19 cellular contexts compared by ENCODE assay signal in genomic region chr11:35964846-35965245, GRCh38. TPM values are rescaled to one million over a fixed set of nuclear protein-coding genes. Genes with fewer than 3 reads are reported as not detected.
A peak's percentile ranks its signal among the peaks of the same experiment; 100 is the strongest.
DNase-seq lines count a peak whose midpoint lies in the region; ATAC-seq, FAIRE-seq and TF ChIP-seq lines count a peak whose summit lies in the region.
"Had no signal": no experiment of that assay in that cellular context is flagged by ENCODE, and none has a peak within 500 bp of the region (broad histone marks: within the 10 kb centered on the region; RNA-seq: fewer than 3 reads in every experiment).

No MANE protein-coding gene starts in this region.

- TF ChIP-seq CTCF in GM12878 (IDR thresholded peaks at IDR 0.05 in 2 of 3, conservative IDR thresholded peaks at IDR 0.05 in 1 of 3; ENCODE audit: control insufficient read depth in 2 of 3, extremely low read depth in 1 of 3, insufficient read depth in 1 of 3, low read depth in 3 of 3, low read length in 3 of 3) (no peak), thyroid gland (IDR thresholded peaks at IDR 0.05) (no peak)

- SMC1A ChIA-PET in GM12878 (lab: Charles Lee; ENCODE audit: uncharacterized antibody, unreplicated experiment) = interaction anchor here (1.1 to 1.7 kb wide), 3 partner anchors 14 to 33 kb away, joined by 3 to 8 read pairs (median 3); no protein-coding TSS in a partner anchor

- H3K79me2 ChIP-seq in GM12878 (ENCODE audit: control insufficient read depth, insufficient read depth, low read length) = no peaks in the 10 kb centered on the region

- H3K27me3 ChIP-seq in right cardiac atrium (ENCODE audit: control insufficient read depth, insufficient read depth) (no peaks in the 10 kb centered on the region), GM12878 (replicated peaks in 1 of 2; ENCODE audit: control insufficient read depth in 2 of 2, insufficient read depth in 2 of 2, low read length in 1 of 2) (no peaks in the 10 kb centered on the region), thyroid gland (no peaks in the 10 kb centered on the region)

- no peak overlapping the region for H3K4me3 ChIP-seq in right cardiac atrium (ENCODE audit: low read length)
- no peak overlapping the region for H3K4me3 ChIP-seq in GM12878
- no peak overlapping the region for H3K4me3 ChIP-seq in thyroid gland (replicated peaks in 1 of 3)

- FAIRE-seq in GM12878 (lab: Jason Lieb, UNC) = no peak
- FAIRE-seq: D721Med, H54 had no signal

- DNase-seq in right cardiac atrium (peak in 1 of 3 donors; percentile 62), left ventricle myocardium superior (no peak), GM12878 (ENCODE audit: low read depth, low spot score) (no peak), kidney glomerular epithelial cell (lab: John Stamatoyannopoulos, UW) (peak; percentile 8), thyroid gland (peak; percentile 7 to 9), NCI-H2081 (lab: John Stamatoyannopoulos, UW) (no peak), HuH-7.5 (ENCODE audit: low spot score) (no peak)
- DNase-seq in stimulated activated CD4-positive, alpha-beta T cell treated with anti-CD3 and anti-CD28 coated beads, Interleukin-4, amount 100 ng/mL, for 24 hours = no peak
- DNase-seq: AML-193, DMS53, EL, GF-D8, Karpas-422, NCI-H187 treated with DMSO at 0.1 percent for 48 hours, NCI-H524 treated with DMSO at 0.1 percent for 48 hours, SHP77 treated with DMSO at 0.1 percent for 48 hours had no signal

- ATAC-seq in right cardiac atrium = peak; percentile 51 to 60
- ATAC-seq in left ventricle myocardium superior = no peak
- peak; percentile 10; the same call in 2 of the 3 replicates for ATAC-seq in GM12878

- no TSS peak for BruUV-seq in GM12878 (replicated peaks; lab: Mats Ljungman, UMichigan)

- no peaks in the 10 kb centered on the region for H4K20me1 ChIP-seq in GM12878 (ENCODE audit: control insufficient read depth, insufficient read depth)

- no peak overlapping the region for H2AFZ ChIP-seq in GM12878 (ENCODE audit: control insufficient read depth, low read depth, low read length)

- TF ChIP-seq EP300 in GM12878 (IDR thresholded peaks at IDR 0.05; ENCODE audit: borderline replicate concordance in 1 of 2, control insufficient read depth in 1 of 2, low read depth in 2 of 2, low read length in 2 of 2) = no peak

- no peak for TF ChIP-seq POLR2A in GM12878 (IDR thresholded peaks at IDR 0.05; ENCODE audit: low read depth, low read length)
- TF ChIP-seq POLR2A in thyroid gland (IDR thresholded peaks at IDR 0.05) = no peak

- 64% methylated on average over 2 of the region's 2 CpGs for WGBS in right cardiac atrium
- WGBS in GM12878 (ENCODE audit: insufficient coverage, insufficient replicate concordance, low lambda C conversion rate, missing lambda C conversion rate) = 47% methylated on average over 2 of the region's 2 CpGs
- 44 to 58% methylated on average over 2 of the region's 2 CpGs for WGBS in thyroid gland, 2 donors

- H3K9me3 ChIP-seq in right cardiac atrium (ENCODE audit: control insufficient read depth, low read length) (no peaks in the 10 kb centered on the region), GM12878 (replicated peaks; ENCODE audit: control insufficient read depth, insufficient read depth, low read length) (peaks cover 4% of the 10 kb centered on the region; the same call in 2 of the 3 replicates), thyroid gland (no peaks in the 10 kb centered on the region)
- H3K9me3 ChIP-seq: SK-N-SH had no signal

- CTCF ChIA-PET in GM12878 (lab: Yijun Ruan, JAX) = interaction anchor here (0.6 kb wide), 1 partner anchor 87 kb away, joined by 3 read pairs; no protein-coding TSS in a partner anchor

- H3K4me2 ChIP-seq in GM12878 (ENCODE audit: control insufficient read depth, insufficient read depth) = no peak overlapping the region
- H3K4me2 ChIP-seq: SK-N-SH had no signal

- in situ Hi-C loops in GM12878 (cut with MboI) = no loop called here

- no peaks in the 10 kb centered on the region for H3K36me3 ChIP-seq in GM12878 (ENCODE audit: control insufficient read depth in 2 of 2, insufficient read depth in 2 of 2, low read length in 1 of 2)
- H3K36me3 ChIP-seq in thyroid gland = no peaks in the 10 kb centered on the region

- RAD21 ChIA-PET in GM12878 (lab: Charles Lee; ENCODE audit: unreplicated experiment) = interaction anchor here (0.7 to 1.4 kb wide), 2 partner anchors 56 to 143 kb away, joined by 3 read pairs; no protein-coding TSS in a partner anchor

- H3K4me1 ChIP-seq in right cardiac atrium (ENCODE audit: control insufficient read depth, insufficient read depth, low read length) = peaks cover 4% of the 10 kb centered on the region
- peaks cover 14% of the 10 kb centered on the region for H3K4me1 ChIP-seq in GM12878 (ENCODE audit: control insufficient read depth, insufficient read depth, low read length)
- H3K4me1 ChIP-seq in thyroid gland = peaks cover 0 to 10% of the 10 kb centered on the region in 2 donors

- H3K27ac ChIP-seq in right cardiac atrium (ENCODE audit: low read length) = no peak overlapping the region
- no peak overlapping the region for H3K27ac ChIP-seq in GM12878 (ENCODE audit: control insufficient read depth, insufficient read depth)
- H3K27ac ChIP-seq in thyroid gland = no peak overlapping the region

- H3K9ac ChIP-seq in GM12878 (ENCODE audit: control insufficient read depth, insufficient read depth, low read length) = no peak overlapping the region
- H3K9ac ChIP-seq: SK-N-SH had no signal

- TF ChIP-seq RAD21 in GM12878 (IDR thresholded peaks at IDR 0.05; ENCODE audit: insufficient read depth, low read depth, low read length) = no peak

- intact Hi-C loops in right cardiac atrium (cut with DNase I) (no loop called here), left ventricle myocardium superior (cut with micrococcal nuclease) (no loop called here), GM12878 (cut with micrococcal nuclease; ENCODE audit: unreplicated experiment) (no loop called here), thyroid gland (cut with DNase I) (no loop called here)

- POLR2A ChIA-PET in GM12878 (lab: Charles Lee) = interaction anchor here (0.6 to 0.8 kb wide), 3 partner anchors 29 to 912 kb away, joined by 3 to 6 read pairs (median 5); no protein-coding TSS in a partner anchor

TF ChIP-seq in GM12878, 131 proteins besides CTCF, POLR2A, EP300 and RAD21:
- TF ChIP-seq ZNF384 (IDR thresholded peaks at IDR 0.05; ENCODE audit: borderline replicate concordance, low read depth, low read length) = peak; percentile 17; the same call in 1 of the 2 replicates
- no peak for TF ChIP-seq MLLT1 (IDR thresholded peaks at IDR 0.05)

RNA-seq across cellular contexts. Expression of gene LDLRAD3, which starts 21.0 kb away (rescaled TPM):
- total RNA-seq in right cardiac atrium (1 to 10 TPM; 3.0 to 7.0 (median 3.6) TPM), left ventricle myocardium superior (1.6 TPM), GM12878 (2014; rRNA removed) (8.8 and 9.3 TPM in 2 replicates), GM12878 (2014; rRNA removed; fragmentation: Illumina TruSeq; extraction: Trizol) (7.9 and 8.0 TPM in 2 replicates), GM12878 (2021) (15.4 and 16.5 TPM in 2 replicates), thyroid gland (1 to 10 TPM; 3.6 to 9.3 (median 6.2) TPM)
- polyA plus RNA-seq in right cardiac atrium (1.8 TPM), GM12878 (2011; rRNA removed) (1.3 and 2.7 TPM in 2 replicates), GM12878 (2014; fragmentation: Illumina TruSeq; extraction: Trizol) (14.3 and 17.2 TPM in 2 replicates), GM12878 (2014; fragmentation: Nextera tagmentation; extraction: Ambion mirVana) (1 to 10 TPM; 2.5 to 3.1 TPM), GM12878 (2014; rRNA removed) (12.0 and 14.1 TPM in 2 replicates), GM12878 (2016; fragmentation: Nextera tagmentation; extraction: Ambion mirVana) (10 to 100 TPM; 13.0 to 14.5 TPM)
- total RNA-seq in GM12878 (2013; cell fraction: nucleolus; rRNA removed) = 23.5 and 23.7 TPM in 2 replicates
- polyA plus RNA-seq in GM12878 (2011; ENCODE audit: low read depth) = 0.22 TPM
- 2.6 TPM in 2 replicates for polyA plus RNA-seq in GM12878 (2011; cell fraction: cytosol; rRNA removed)
- 1.9 and 2.9 TPM in 2 replicates for polyA plus RNA-seq in GM12878 (2011; cell fraction: nucleus; rRNA removed)
- polyA plus RNA-seq in GM12878 (2012) = 0.65 and 0.80 TPM in 2 replicates
- 1.8 and 3.3 TPM in 2 replicates for polyA minus RNA-seq in GM12878 (2011; rRNA and poly(A)+ RNA removed)
- 2.5 and 4.4 TPM in 2 replicates for polyA minus RNA-seq in GM12878 (2011; cell fraction: cytosol; rRNA and poly(A)+ RNA removed)
- 1.5 and 2.6 TPM in 2 replicates for polyA minus RNA-seq in GM12878 (2011; cell fraction: nucleus; rRNA and poly(A)+ RNA removed)

Comparison
In these comparisons a context has a peak if more than half of its experiments do, and no peak if none do; other contexts are left out.
1. DNase-seq: peak in kidney glomerular epithelial cell (single experiment) and thyroid gland (2 of 2); none in left ventricle myocardium superior (single experiment), GM12878 (single experiment), NCI-H2081 (0 of 2), HuH-7.5 (single experiment) and stimulated activated CD4-positive, alpha-beta T cell treated with anti-CD3 and anti-CD28 coated beads, Interleukin-4, amount 100 ng/mL, for 24 hours (single experiment).